Comparison of ENCODE assay signal across 8 cellular contexts in the genomic region with DNA sequence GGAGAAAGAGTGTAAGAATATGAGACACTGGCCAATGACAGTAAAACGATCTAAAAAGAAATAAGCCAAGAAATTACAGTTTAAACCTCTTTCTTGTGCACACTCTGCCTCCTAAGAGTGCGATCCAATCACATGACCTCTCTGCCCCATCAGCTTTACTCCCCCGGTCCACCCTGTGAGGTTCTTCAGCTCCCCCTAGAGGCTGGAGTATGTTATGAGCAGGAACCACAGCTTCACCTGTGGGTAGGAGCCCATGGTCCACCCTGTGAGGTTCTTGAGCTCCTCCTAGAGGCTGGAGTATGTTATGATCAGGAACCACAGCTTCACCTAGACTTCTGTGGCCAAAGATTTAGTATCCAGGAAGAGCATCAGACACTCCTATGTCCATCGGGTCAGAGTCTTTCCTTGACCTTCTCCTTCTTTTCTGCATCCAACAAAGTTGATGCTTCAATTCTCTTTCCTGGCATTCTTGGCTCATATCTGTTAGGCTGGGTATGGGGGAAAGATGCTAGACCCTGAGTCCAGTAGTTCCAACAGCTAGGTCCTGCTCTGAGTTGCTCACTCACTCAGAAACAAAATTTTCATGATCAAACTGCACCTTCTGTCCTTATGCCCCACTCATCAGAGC.
DNase-seq lines count a peak whose midpoint lies in the region; ATAC-seq and TF ChIP-seq lines count a peak whose summit lies in the region.

No MANE protein-coding gene starts in this region.

- no peak for TF ChIP-seq POLR2A in HCT116 (IDR thresholded peaks at IDR 0.05; ENCODE audit: borderline replicate concordance, extremely low read depth, insufficient read depth, insufficient read length)

- ATAC-seq in Right ventricle myocardium superior (ENCODE audit: poor library complexity), result peak; percentile 41
- peak; percentile 99 for ATAC-seq in HCT116

- RAD21 ChIA-PET in HCT116 (lab: Charles Lee; ENCODE audit: low non-redundant PET in 1 of 2, low total read pairs in 2 of 2, uncharacterized antibody in 2 of 2, unreplicated experiment in 2 of 2), result interaction anchor here (0.6 to 1.6 kb wide), 7 partner anchors 10 to 257 kb away, joined by 3 to 22 read pairs (median 6); no protein-coding TSS in a partner anchor

- H2AFZ ChIP-seq in HCT116 (ENCODE audit: low read depth, low read length, poor library complexity, severe bottlenecking), result peak overlapping the region; percentile 99

- no peaks in the 10 kb centered on the region for H3K79me2 ChIP-seq in HCT116 (ENCODE audit: insufficient read depth, low read length)

- peak in 1 of 2 donors; percentile 73 for TF ChIP-seq CTCF in right atrium auricular region (IDR thresholded peaks at IDR 0.05)
- TF ChIP-seq CTCF in HCT116 (IDR thresholded peaks at IDR 0.05 in 2 of 3, conservative IDR thresholded peaks at IDR 0.05 in 1 of 3; ENCODE audit: borderline replicate concordance in 1 of 3, insufficient read depth in 1 of 3, low read depth in 2 of 3, low read length in 2 of 3), result peak; percentile 99 to 100 (median 99)
- peak; percentile 96 for TF ChIP-seq CTCF in LNCaP clone FGC (IDR thresholded peaks at IDR 0.05; ENCODE audit: control insufficient read depth, extremely low read depth, insufficient read depth)
- TF ChIP-seq CTCF in ascending aorta (IDR thresholded peaks at IDR 0.05), result peak; percentile 19 to 57 (median 41)

- intact Hi-C loops in Right ventricle myocardium superior (cut with DNase I), result no loop called here
- intact Hi-C loops in HCT116 (cut with micrococcal nuclease), result loop anchor here (1.0 to 10.0 kb wide), 4 partner anchors 215 to 579 kb away; no protein-coding TSS in a partner anchor
- intact Hi-C loops in ascending aorta (cut with DNase I), result loop anchor here (2.0 kb wide), 1 partner anchor 215 kb away; no protein-coding TSS in a partner anchor

- H3K9ac ChIP-seq in HCT116 (ENCODE audit: low read length), result no peak overlapping the region

- H3K27me3 ChIP-seq in right atrium auricular region, result no peaks in the 10 kb centered on the region
- H3K27me3 ChIP-seq in HCT116 (ENCODE audit: insufficient read depth, low read length), result peaks cover 14% of the 10 kb centered on the region
- H3K27me3 ChIP-seq in ascending aorta, result no peaks in the 10 kb centered on the region

- no peak overlapping the region for H3K4me2 ChIP-seq in HCT116 (ENCODE audit: low read length)

- H3K27ac ChIP-seq in right atrium auricular region (no peak overlapping the region), HCT116 (ENCODE audit: low read depth, low read length) (no peak overlapping the region), ascending aorta (no peak overlapping the region)

- POLR2A ChIA-PET in HCT116 (lab: Charles Lee), result interaction anchor here (0.6 to 1.1 kb wide), 3 partner anchors 215 to 271 kb away, joined by 3 to 6 read pairs (median 4); no protein-coding TSS in a partner anchor

- no peaks in the 10 kb centered on the region for H3K4me1 ChIP-seq in right atrium auricular region
- no peaks in the 10 kb centered on the region for H3K4me1 ChIP-seq in HCT116 (ENCODE audit: control insufficient read depth in 1 of 2, insufficient read depth in 2 of 2, low read length in 2 of 2)
- no peaks in the 10 kb centered on the region for H3K4me1 ChIP-seq in ascending aorta

- H4K20me1 ChIP-seq in HCT116 (ENCODE audit: insufficient read depth), result no peaks in the 10 kb centered on the region

- no peaks in the 10 kb centered on the region for H3K36me3 ChIP-seq in right atrium auricular region
- no peaks in the 10 kb centered on the region for H3K36me3 ChIP-seq in HCT116 (ENCODE audit: control insufficient read depth in 1 of 2, insufficient read depth in 2 of 2, low read length in 2 of 2)
- H3K36me3 ChIP-seq in ascending aorta, result no peaks in the 10 kb centered on the region

- H3K9me3 ChIP-seq in right atrium auricular region, result no peaks in the 10 kb centered on the region
- no peaks in the 10 kb centered on the region for H3K9me3 ChIP-seq in HCT116 (ENCODE audit: control insufficient read depth in 1 of 2, insufficient read depth in 1 of 2, low read depth in 1 of 2, low read length in 2 of 2)
- no peaks in the 10 kb centered on the region for H3K9me3 ChIP-seq in ascending aorta

- BruUV-seq in HCT116 (replicated peaks; lab: Mats Ljungman, UMichigan), result no TSS peak

- DNase-seq in Right ventricle myocardium superior (no peak), right atrium auricular region (ENCODE audit: low spot score) (no peak), HCT116 (ENCODE audit: low read depth, low spot score) (peak; percentile 95), LNCaP clone FGC (ENCODE audit: low read depth) (peak; percentile 79), OCI-M1 (lab: John Stamatoyannopoulos, UW) (peak; percentile 96), ascending aorta (ENCODE audit: low spot score in 2 of 2) (no peak), iPS-NIHi7 (ENCODE audit: extremely low spot score) (peak; percentile 98)
- DNase-seq in stimulated activated CD4-positive, alpha-beta T cell treated with anti-CD3 and anti-CD28 coated beads, Interleukin-2, amount 100 ng/mL, for 24 hours, result peak; percentile 31 to 40

- CTCF ChIA-PET in HCT116 (lab: Charles Lee), result interaction anchor here (0.7 to 2.8 kb wide), 35 partner anchors 9 to 714 kb away, joined by 3 to 111 read pairs (median 5); partner anchors contain the start of gene TMED3

- H3K9me2 ChIP-seq in HCT116 (ENCODE audit: insufficient read depth), result no peaks in the 10 kb centered on the region

- TF ChIP-seq RAD21 in HCT116 (IDR thresholded peaks at IDR 0.05; ENCODE audit: low read depth), result peak; percentile 89

- H3K4me3 ChIP-seq in right atrium auricular region (no peak overlapping the region), HCT116 (replicated peaks in 1 of 2; ENCODE audit: low read depth in 1 of 2, low read length in 2 of 2) (no peak overlapping the region), LNCaP clone FGC (ENCODE audit: low read depth, low read length) (no peak overlapping the region), ascending aorta (no peak overlapping the region)

TF ChIP-seq in HCT116, 20 proteins besides CTCF, POLR2A, EP300 and RAD21:
- peak; percentile 91 for TF ChIP-seq CBX3 (IDR thresholded peaks at IDR 0.05; ENCODE audit: low read depth)
- TF ChIP-seq JUND (IDR thresholded peaks at IDR 0.05), result no peak
- TF ChIP-seq ELF1 (IDR thresholded peaks at IDR 0.05; ENCODE audit: borderline replicate concordance, low read depth), result peak; percentile 28; the same call in 1 of the 2 replicates
- no peak for TF ChIP-seq EZH2 (IDR thresholded peaks at IDR 0.05)
- TF ChIP-seq SIN3A (IDR thresholded peaks at IDR 0.05; ENCODE audit: low read depth), result no peak

Comparison
In these comparisons a context has a peak if more than half of its experiments do, and no peak if none do; other contexts are left out.
1. DNase-seq: peak in HCT116 (single experiment), LNCaP clone FGC (single experiment), OCI-M1 (single experiment), iPS-NIHi7 (single experiment) and stimulated activated CD4-positive, alpha-beta T cell treated with anti-CD3 and anti-CD28 coated beads, Interleukin-2, amount 100 ng/mL, for 24 hours (2 of 2); none in Right ventricle myocardium superior (single experiment), right atrium auricular region (single experiment) and ascending aorta (0 of 2).